1 cellular context compared by ENCODE assay signal in genomic region chr15:76333720-76334437, GRCh38.
TF ChIP-seq lines count a peak whose summit lies in the region.

No MANE protein-coding gene starts in this region.

TF ChIP-seq in HepG2, 621 proteins besides CTCF, POLR2A, EP300 and RAD21 (continued from another document and continues in another):
- no peak for TF ChIP-seq ZNF614 (CRISPR knock-in tag; IDR thresholded peaks at IDR 0.05; ENCODE audit: borderline replicate concordance)
- TF ChIP-seq JUNB (CRISPR knock-in tag; IDR thresholded peaks at IDR 0.05; ENCODE audit: borderline replicate concordance): no peak
- TF ChIP-seq THAP11 (CRISPR knock-in tag; IDR thresholded peaks at IDR 0.05): peak; percentile 38; the same call in 1 of the 2 replicates
- TF ChIP-seq ZNF282 (IDR thresholded peaks at IDR 0.05; ENCODE audit: partially characterized antibody): no peak
- TF ChIP-seq ERF (CRISPR knock-in tag; IDR thresholded peaks at IDR 0.05): 0 out of 2 replicates have a peak, but pooled peaks have one; percentile 49
- peak; percentile 44; the same call in 1 of the 2 replicates for TF ChIP-seq RFXANK (CRISPR knock-in tag; IDR thresholded peaks at IDR 0.05)
- TF ChIP-seq ZNF317 (CRISPR knock-in tag; IDR thresholded peaks at IDR 0.05): no peak
- peak; percentile 37; the same call in 1 of the 2 replicates for TF ChIP-seq ZBTB33 (CRISPR knock-in tag; IDR thresholded peaks at IDR 0.05)
- no peak for TF ChIP-seq HNRNPUL1 (IDR thresholded peaks at IDR 0.05; ENCODE audit: low read depth, low read length)
- no peak for TF ChIP-seq ZNF496 (CRISPR knock-in tag; IDR thresholded peaks at IDR 0.05; ENCODE audit: insufficient replicate concordance)
- 0 out of 2 replicates have a peak, but pooled peaks have one; percentile 4 for TF ChIP-seq SALL2 (CRISPR knock-in tag; IDR thresholded peaks at IDR 0.05)
- peak; percentile 82; the same call in 1 of the 2 replicates for TF ChIP-seq RXRB (CRISPR knock-in tag; IDR thresholded peaks at IDR 0.05; ENCODE audit: borderline replicate concordance)
- TF ChIP-seq ZNF207 (IDR thresholded peaks at IDR 0.05; ENCODE audit: borderline replicate concordance): no peak
- no peak for TF ChIP-seq DR1 (CRISPR knock-in tag; IDR thresholded peaks at IDR 0.05)
- no peak for TF ChIP-seq ZNF10 (CRISPR knock-in tag; IDR thresholded peaks at IDR 0.05; ENCODE audit: borderline replicate concordance, low read depth)
- no peak for TF ChIP-seq ZNF256 (CRISPR knock-in tag; conservative IDR thresholded peaks at IDR 0.05)
- TF ChIP-seq MYC (CRISPR knock-in tag; IDR thresholded peaks at IDR 0.05; ENCODE audit: borderline replicate concordance): 0 out of 2 replicates have a peak, but pooled peaks have one; percentile 44
- TF ChIP-seq CAMTA2 (CRISPR knock-in tag; IDR thresholded peaks at IDR 0.05; ENCODE audit: borderline replicate concordance): no peak
- TF ChIP-seq KAT2B (IDR thresholded peaks at IDR 0.05; ENCODE audit: borderline replicate concordance, low read depth, low read length): no peak
- TF ChIP-seq FLYWCH1 (CRISPR knock-in tag; IDR thresholded peaks at IDR 0.05): no peak
- TF ChIP-seq ZNF549 (CRISPR knock-in tag; IDR thresholded peaks at IDR 0.05): no peak
- TF ChIP-seq EED (CRISPR knock-in tag; IDR thresholded peaks at IDR 0.05): no peak
- no peak for TF ChIP-seq MTERF4 (CRISPR knock-in tag; IDR thresholded peaks at IDR 0.05)
- no peak for TF ChIP-seq ZC3H13 (CRISPR knock-in tag; IDR thresholded peaks at IDR 0.05)
- TF ChIP-seq SNAPC5 (CRISPR knock-in tag; IDR thresholded peaks at IDR 0.05; ENCODE audit: borderline replicate concordance): no peak
- TF ChIP-seq NFIB (CRISPR knock-in tag; IDR thresholded peaks at IDR 0.05; ENCODE audit: borderline replicate concordance): no peak
- TF ChIP-seq TFE3 (CRISPR knock-in tag; IDR thresholded peaks at IDR 0.05): 0 out of 2 replicates have a peak, but pooled peaks have one; percentile 25
- TF ChIP-seq KAT8 (CRISPR knock-in tag; IDR thresholded peaks at IDR 0.05): peak; percentile 72
- TF ChIP-seq ZNF773 (CRISPR knock-in tag; IDR thresholded peaks at IDR 0.05; ENCODE audit: borderline replicate concordance): no peak
- TF ChIP-seq MTF1 (CRISPR knock-in tag; IDR thresholded peaks at IDR 0.05): no peak
- no peak for TF ChIP-seq RFX1 (IDR thresholded peaks at IDR 0.05)
- no peak for TF ChIP-seq ZNF263 (CRISPR knock-in tag; IDR thresholded peaks at IDR 0.05)
- TF ChIP-seq SMARCE1 (IDR thresholded peaks at IDR 0.05; ENCODE audit: borderline replicate concordance): no peak
- no peak for TF ChIP-seq SMYD3 (CRISPR knock-in tag; IDR thresholded peaks at IDR 0.05)
- TF ChIP-seq CHD2 (IDR thresholded peaks at IDR 0.05; ENCODE audit: low read depth, low read length): no peak
- TF ChIP-seq FOXP4 (CRISPR knock-in tag; IDR thresholded peaks at IDR 0.05): 0 out of 2 replicates have a peak, but pooled peaks have one; percentile 49
- no peak for TF ChIP-seq ZNF234 (CRISPR knock-in tag; conservative IDR thresholded peaks at IDR 0.05)
- TF ChIP-seq ZNF136 (CRISPR knock-in tag; IDR thresholded peaks at IDR 0.05; ENCODE audit: low read depth): no peak
- TF ChIP-seq NPAS2 (CRISPR knock-in tag; IDR thresholded peaks at IDR 0.05; ENCODE audit: borderline replicate concordance): no peak
- TF ChIP-seq ZNF646 (CRISPR knock-in tag; IDR thresholded peaks at IDR 0.05): no peak; the same call in 1 of the 2 replicates
- no peak for TF ChIP-seq ZNF576 (CRISPR knock-in tag; IDR thresholded peaks at IDR 0.05)
- TF ChIP-seq REXO4 (CRISPR knock-in tag; IDR thresholded peaks at IDR 0.05; ENCODE audit: borderline replicate concordance): no peak
- no peak for TF ChIP-seq MED8 (CRISPR knock-in tag; IDR thresholded peaks at IDR 0.05; ENCODE audit: insufficient replicate concordance)
- no peak for TF ChIP-seq ZNF512B (CRISPR knock-in tag; IDR thresholded peaks at IDR 0.05; ENCODE audit: borderline replicate concordance)
- no peak for TF ChIP-seq FOXK2 (IDR thresholded peaks at IDR 0.05)
- TF ChIP-seq SP5 (CRISPR knock-in tag; IDR thresholded peaks at IDR 0.05; ENCODE audit: borderline replicate concordance, low read depth): peak; percentile 33; the same call in 1 of the 2 replicates
- no peak for TF ChIP-seq ZNF770 (CRISPR knock-in tag; IDR thresholded peaks at IDR 0.05)
- TF ChIP-seq CREBL2 (CRISPR knock-in tag; IDR thresholded peaks at IDR 0.05; ENCODE audit: borderline replicate concordance): no peak
- no peak for TF ChIP-seq GLI4 (CRISPR knock-in tag; IDR thresholded peaks at IDR 0.05; ENCODE audit: borderline replicate concordance)
